1 cellular context compared by ENCODE assay signal in the genomic region with DNA sequence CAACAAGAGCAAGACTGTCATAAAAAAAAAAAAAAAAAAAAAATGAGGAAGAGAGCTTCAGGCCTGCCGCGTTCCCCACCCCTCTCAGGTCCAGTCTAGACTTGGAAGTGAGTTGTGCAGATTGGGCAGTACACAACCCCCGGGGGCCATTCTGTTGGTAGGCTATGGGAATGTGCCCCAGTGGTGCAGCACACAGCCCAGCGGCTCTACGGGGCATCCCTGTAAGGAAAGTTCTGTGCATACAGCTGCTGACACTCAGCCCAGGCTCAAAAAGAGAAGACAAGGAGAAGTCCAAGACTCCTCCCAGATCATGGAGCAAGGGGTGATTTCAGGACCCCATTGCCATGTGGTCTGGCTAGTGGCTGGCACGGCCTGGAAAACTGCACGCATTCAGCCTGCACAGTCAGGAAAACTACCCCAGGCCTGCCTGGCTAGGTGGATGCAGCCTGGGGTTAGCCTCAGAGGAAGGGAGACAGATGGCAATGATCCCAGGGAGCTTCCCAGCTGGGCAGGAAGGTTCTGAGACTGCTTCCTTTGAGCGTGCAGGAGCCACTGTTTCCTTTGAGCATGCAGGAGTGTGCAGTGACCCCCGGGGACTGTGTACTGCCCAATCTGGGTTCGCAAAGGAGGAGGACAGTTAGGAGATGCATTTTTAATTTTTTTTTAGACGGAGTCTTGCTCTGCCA.
TF ChIP-seq lines count a peak whose summit lies in the region.

No MANE protein-coding gene starts in this region.

TF ChIP-seq in endothelial cell of umbilical vein, 7 proteins besides CTCF, POLR2A, EP300 and RAD21 (continued from another document):
- TF ChIP-seq, protein P1, sequence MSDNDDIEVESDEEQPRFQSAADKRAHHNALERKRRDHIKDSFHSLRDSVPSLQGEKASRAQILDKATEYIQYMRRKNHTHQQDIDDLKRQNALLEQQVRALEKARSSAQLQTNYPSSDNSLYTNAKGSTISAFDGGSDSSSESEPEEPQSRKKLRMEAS (IDR thresholded peaks at IDR 0.05; ENCODE audit: insufficient read depth, insufficient read length), result no peak
- TF ChIP-seq MYC (IDR thresholded peaks at IDR 0.05; ENCODE audit: low read depth, low read length), result no peak
